Comparison of ENCODE assay signal across 8 cellular contexts in genomic region chr17:1399366-1399678, GRCh38. TPM values are rescaled to one million over a fixed set of nuclear protein-coding genes. Genes with fewer than 3 reads are reported as not detected.
DNase-seq lines count a peak whose midpoint lies in the region; ATAC-seq and TF ChIP-seq lines count a peak whose summit lies in the region.

No MANE protein-coding gene starts in this region.

- ATAC-seq in GM21447 (IDR thresholded peaks at IDR 0.05; ENCODE audit: unreplicated experiment): peak; percentile 22

- no peak overlapping the region for H4K5ac ChIP-seq in mesendoderm (ENCODE audit: low read length)

- H3K9me3 ChIP-seq in AG04450 (ENCODE audit: control insufficient read depth, insufficient read depth, low read length): no peaks in the 10 kb centered on the region; the same call in 1 of the 2 replicates
- no peaks in the 10 kb centered on the region for H3K9me3 ChIP-seq in NT2/D1 (ENCODE audit: insufficient read depth, low read length)
- H3K9me3 ChIP-seq in thymus (ENCODE audit: control insufficient read depth): no peaks in the 10 kb centered on the region

- H3K56ac ChIP-seq in mesendoderm (ENCODE audit: low read length): peak overlapping the region; percentile 100

- H2AK5ac ChIP-seq in mesendoderm (ENCODE audit: low read length): peak overlapping the region; percentile 99

- peak overlapping the region; percentile 91 for H3K4ac ChIP-seq in mesendoderm (ENCODE audit: low read depth, low read length)

- H3K79me1 ChIP-seq in mesendoderm (ENCODE audit: low read length): no peaks in the 10 kb centered on the region

- H3K4me3 ChIP-seq in AG04450 (ENCODE audit: low read depth, low read length) (peak overlapping the region; percentile 88), NT2/D1 (ENCODE audit: insufficient read length, low read depth) (peak overlapping the region; percentile 83), coronary artery (peak overlapping the region; percentile 91), mesendoderm (ENCODE audit: low read length) (peak overlapping the region; percentile 99), thymus (ENCODE audit: low read length) (peak overlapping the region; percentile 74)

- H3K9ac ChIP-seq in NT2/D1 (ENCODE audit: insufficient read length, low read depth): peak overlapping the region; percentile 97
- peak overlapping the region; percentile 100 for H3K9ac ChIP-seq in mesendoderm (ENCODE audit: low read length)

- CTCF ChIA-PET in AG04450 (lab: Charles Lee): interaction anchor here (1.2 kb wide), 1 partner anchor 34 kb away, joined by 3 read pairs; no protein-coding TSS in a partner anchor

- H4K8ac ChIP-seq in mesendoderm (ENCODE audit: low read depth, low read length): peak overlapping the region; percentile 30

- POLR2A ChIA-PET in AG04450 (lab: Yijun Ruan, JAX): interaction anchor here (0.5 to 1.7 kb wide), 4 partner anchors 10 to 118 kb away, joined by 4 to 15 read pairs (median 6); partner anchors contain the start of gene INPP5K

- DNase-seq in AG04450 (ENCODE audit: low read depth, low spot score) (no peak), NT2/D1 (ENCODE audit: low read depth, low spot score) (no peak), coronary artery (ENCODE audit: low spot score) (no peak), mesendoderm (no peak), hepatic stellate cell (ENCODE audit: low spot score) (no peak), NCI-H2196 treated with DMSO at 0.1 percent for 48 hours (lab: John Stamatoyannopoulos, UW; ENCODE audit: unreplicated experiment) (no peak)

- peak overlapping the region; percentile 91 for H3K23ac ChIP-seq in mesendoderm (ENCODE audit: low read length)

- H3K79me2 ChIP-seq in mesendoderm (ENCODE audit: control insufficient read depth, insufficient read depth, low read length): peaks cover 55% of the 10 kb centered on the region

- H3K27me3 ChIP-seq in AG04450 (ENCODE audit: control insufficient read depth, insufficient read depth, low read length): no peaks in the 10 kb centered on the region
- no peaks in the 10 kb centered on the region for H3K27me3 ChIP-seq in NT2/D1 (ENCODE audit: insufficient read depth, insufficient read length)
- H3K27me3 ChIP-seq in mesendoderm (ENCODE audit: insufficient read depth, low read length, poor library complexity): no peaks in the 10 kb centered on the region
- no peaks in the 10 kb centered on the region for H3K27me3 ChIP-seq in thymus (ENCODE audit: control insufficient read depth, insufficient read depth)

- peak overlapping the region; percentile 38 for H3K4me2 ChIP-seq in mesendoderm (ENCODE audit: low read length)

- no peak overlapping the region for H2BK15ac ChIP-seq in mesendoderm (replicated peaks; ENCODE audit: low read depth)

- WGBS in mesendoderm (ENCODE audit: extremely low coverage, insufficient coverage, low lambda C conversion rate): no CpG with 5 or more reads among the region's 21 CpGs
- under 1% methylated on average over 21 of the region's 21 CpGs for WGBS in thymus

- H3K18ac ChIP-seq in mesendoderm (ENCODE audit: low read length): peak overlapping the region; percentile 98

- H3K36me3 ChIP-seq in NT2/D1 (ENCODE audit: insufficient read depth, insufficient read length, low read length) (peaks cover 26% of the 10 kb centered on the region), mesendoderm (ENCODE audit: control insufficient read depth, insufficient read depth, low read length) (no peaks in the 10 kb centered on the region), thymus (ENCODE audit: control insufficient read depth, insufficient read depth) (peaks cover 7% of the 10 kb centered on the region)

- no peak for TF ChIP-seq CTCF in AG04450 (IDR thresholded peaks at IDR 0.05; ENCODE audit: low read depth, low read length)
- TF ChIP-seq CTCF in coronary artery (IDR thresholded peaks at IDR 0.05): no peak

- peak overlapping the region; percentile 46 for H2BK120ac ChIP-seq in mesendoderm (ENCODE audit: low read depth, low read length)

- H3K27ac ChIP-seq in AG04450 (ENCODE audit: low read depth, low read length) (peak overlapping the region; percentile 94), coronary artery (peak overlapping the region; percentile 98), mesendoderm (ENCODE audit: low read depth, low read length) (peak overlapping the region; percentile 99), thymus (ENCODE audit: low read depth) (peak overlapping the region; percentile 94)

- H3K4me1 ChIP-seq in NT2/D1 (ENCODE audit: insufficient read depth, insufficient read length) (peaks cover 5% of the 10 kb centered on the region), mesendoderm (ENCODE audit: control insufficient read depth, low read depth, low read length) (no peaks in the 10 kb centered on the region), thymus (ENCODE audit: control insufficient read depth, insufficient read depth, low read length) (peaks cover 14% of the 10 kb centered on the region)

- H2BK5ac ChIP-seq in mesendoderm (ENCODE audit: low read length): peak overlapping the region; percentile 96

RNA-seq across cellular contexts. Expression of gene YWHAE, which starts 0.7 kb away (rescaled TPM):
- polyA plus RNA-seq in AG04450 (2011; rRNA removed) (884 and 1,187 TPM in 2 replicates), thymus (264 TPM)
- 735 and 802 TPM in 2 replicates for polyA minus RNA-seq in AG04450 (2011; rRNA and poly(A)+ RNA removed)
- polyA plus RNA-seq in mesendoderm (2013, experiment 1 of 2): 891 TPM
- 875 TPM for polyA plus RNA-seq in mesendoderm (2013, experiment 2 of 2)

RNA-seq across cellular contexts. Expression of gene CRK, which starts 56.7 kb away (rescaled TPM):
- polyA plus RNA-seq in AG04450 (2011; rRNA removed) (88.1 and 110 TPM in 2 replicates), thymus (26.6 TPM)
- polyA minus RNA-seq in AG04450 (2011; rRNA and poly(A)+ RNA removed): 79.3 and 81.6 TPM in 2 replicates
- polyA plus RNA-seq in mesendoderm (2013, experiment 1 of 2): 39.1 TPM
- polyA plus RNA-seq in mesendoderm (2013, experiment 2 of 2): 39.0 TPM
